Comparison of ENCODE assay signal across 14 cellular contexts in genomic region chr18:36315736-36316135, GRCh38. TPM values are rescaled to one million over a fixed set of nuclear protein-coding genes. Genes with fewer than 3 reads are reported as not detected.
A peak's percentile ranks its signal among the peaks of the same experiment; 100 is the strongest.
DNase-seq lines count a peak whose midpoint lies in the region; ATAC-seq, FAIRE-seq and TF ChIP-seq lines count a peak whose summit lies in the region.
"Had no signal": no experiment of that assay in that cellular context is flagged by ENCODE, and none has a peak within 500 bp of the region (broad histone marks: within the 10 kb centered on the region; RNA-seq: fewer than 3 reads in every experiment).

No MANE protein-coding gene starts in this region.

- WGBS in IMR-90 (ENCODE audit: extremely low coverage in 2 of 2, insufficient read length in 1 of 2), 2 experiments = 79% methylated on average over 3 of the region's 10 CpGs; no CpG with 5 or more reads in 1 of the 2 experiments

- peaks cover 11% of the 10 kb centered on the region for H3K4me1 ChIP-seq in IMR-90 (ENCODE audit: control insufficient read depth, insufficient read depth, low read length)
- H3K4me1 ChIP-seq in astrocyte (ENCODE audit: insufficient read depth, low read length) = peaks cover 39% of the 10 kb centered on the region

- POLR2A ChIA-PET in IMR-90 (lab: Charles Lee; ENCODE audit: unreplicated experiment) = no interaction called here

- CTCF ChIA-PET in IMR-90 (lab: Yijun Ruan, JAX) = interaction anchor here (0.6 to 1.0 kb wide), 4 partner anchors 18 to 336 kb away, joined by 3 to 6 read pairs (median 3); no protein-coding TSS in a partner anchor

- intact Hi-C loops in IMR-90 (cut with micrococcal nuclease) (no loop called here), left ventricle myocardium superior (cut with micrococcal nuclease) (no loop called here)

- H2BK120ac ChIP-seq in IMR-90 (ENCODE audit: low read depth, low read length) = peak overlapping the region; percentile 56; the same call in 1 of the 2 replicates

- H2AFZ ChIP-seq in IMR-90 (replicated peaks; ENCODE audit: low read length, poor library complexity) (no peak overlapping the region), astrocyte (ENCODE audit: low read depth, low read length) (peak overlapping the region; percentile 63)

- H3K79me2 ChIP-seq in astrocyte (ENCODE audit: insufficient read depth, low read length) = peaks cover 21% of the 10 kb centered on the region

- H3K56ac ChIP-seq in IMR-90 (ENCODE audit: extremely low read depth, insufficient read depth, low read length) = no peak overlapping the region

- no peak overlapping the region; the same call in 1 of the 2 replicates for H3K27ac ChIP-seq in IMR-90 (ENCODE audit: insufficient read depth, low read length)
- H3K27ac ChIP-seq in astrocyte (ENCODE audit: low read depth, low read length) = peak overlapping the region; percentile 82

- H4K8ac ChIP-seq in IMR-90 (ENCODE audit: low read depth in 2 of 2, low read length in 2 of 2) = peak overlapping the region; percentile 24 to 64; a peak in 3 of 4 replicates

- no peak overlapping the region for H4K91ac ChIP-seq in IMR-90 (ENCODE audit: insufficient read depth, low read depth, low read length)

- H3K4me1 Mint-ChIP-seq in astrocyte (ENCODE audit: low read depth, unreplicated experiment) = peaks cover 37% of the 10 kb centered on the region
- no peaks in the 10 kb centered on the region for H3K4me1 Mint-ChIP-seq in stimulated activated memory B cell treated with anti-CD40 and anti-IgM and Interleukin-4, amounts not matched to agents 10 μg/mL and 1 μg/mL and 100 μg/mL, for 72 hours

- peaks cover 13 to 38% of the 10 kb centered on the region in 2 experiments; a peak in 3 of 4 replicates for H3K79me1 ChIP-seq in IMR-90 (ENCODE audit: low read depth in 1 of 2, low read length in 2 of 2)

- H2BK15ac ChIP-seq in IMR-90 (ENCODE audit: low read depth, low read length) = no peak overlapping the region

- ATAC-seq in IMR-90 (ENCODE audit: low read depth) (peak; percentile 72), left ventricle myocardium superior (peak; percentile 86)
- ATAC-seq in stimulated activated memory B cell treated with anti-CD40 and anti-IgM and Interleukin-4, amounts not matched to agents 10 μg/mL and 1 μg/mL and 100 μg/mL, for 72 hours = no peak
- ATAC-seq: K562 had no signal

- H2BK5ac ChIP-seq in IMR-90 (ENCODE audit: low read depth, low read length, poor library complexity, severe bottlenecking) = peak overlapping the region; percentile 64

- H3K27me3 ChIP-seq in IMR-90 (ENCODE audit: control insufficient read depth, insufficient read depth, low read length) (no peaks in the 10 kb centered on the region), astrocyte (ENCODE audit: insufficient read depth, low read length) (no peaks in the 10 kb centered on the region)
- H3K27me3 ChIP-seq: esophagus muscularis mucosa had no signal

- H3K4me3 ChIP-seq in IMR-90 (ENCODE audit: insufficient read depth, low read depth, low read length) (no peak overlapping the region), astrocyte (ENCODE audit: insufficient read depth, low read depth, low read length) (no peak overlapping the region)
- H3K4me3 ChIP-seq: esophagus muscularis mucosa, K562 had no signal

- no peaks in the 10 kb centered on the region for H3K27me3 Mint-ChIP-seq in astrocyte (ENCODE audit: low read depth, unreplicated experiment)
- H3K27me3 Mint-ChIP-seq in stimulated activated memory B cell treated with anti-CD40 and anti-IgM and Interleukin-4, amounts not matched to agents 10 μg/mL and 1 μg/mL and 100 μg/mL, for 72 hours = peaks cover 46% of the 10 kb centered on the region

- TF ChIP-seq RAD21 in IMR-90 (IDR thresholded peaks at IDR 0.05; ENCODE audit: low read length) = no peak

- peak overlapping the region; percentile 22; the same call in 1 of the 2 replicates for H2AK5ac ChIP-seq in IMR-90 (ENCODE audit: low read depth, low read length)

- H3K4ac ChIP-seq in IMR-90 (ENCODE audit: low read depth, low read length) = peak overlapping the region; percentile 71

- no TSS peak for BruUV-seq in IMR-90 (replicated peaks; lab: Mats Ljungman, UMichigan)

- H2AK9ac ChIP-seq in IMR-90 (replicated peaks; ENCODE audit: low read depth, low read length, poor library complexity) = no peak overlapping the region

- H3K4me2 ChIP-seq in IMR-90 (ENCODE audit: low read depth, low read length) (no peak overlapping the region), astrocyte (ENCODE audit: low read length) (peak overlapping the region; percentile 45)

- H3K9me3 ChIP-seq in IMR-90 (ENCODE audit: control insufficient read depth, insufficient read depth, low read length) (no peaks in the 10 kb centered on the region), astrocyte (ENCODE audit: insufficient read depth, low read depth, low read length) (no peaks in the 10 kb centered on the region)

- FAIRE-seq in astrocyte (lab: Jason Lieb, UNC) = no peak
- FAIRE-seq: G401.6, K562 had no signal

- peaks cover 18% of the 10 kb centered on the region for H3K9me3 Mint-ChIP-seq in astrocyte (ENCODE audit: unreplicated experiment)
- H3K9me3 Mint-ChIP-seq in stimulated activated memory B cell treated with anti-CD40 and anti-IgM and Interleukin-4, amounts not matched to agents 10 μg/mL and 1 μg/mL and 100 μg/mL, for 72 hours = peaks cover 16% of the 10 kb centered on the region

- H4K20me1 ChIP-seq in IMR-90 (ENCODE audit: insufficient read depth, low read length) (no peaks in the 10 kb centered on the region), astrocyte (ENCODE audit: insufficient read depth, low read length) (no peaks in the 10 kb centered on the region)

- DNase-seq in A172 (ENCODE audit: low spot score) = peak; percentile 67
- peak; percentile 63 for DNase-seq in IMR-90
- peak; percentile 80 for DNase-seq in astrocyte (ENCODE audit: low read depth)
- DNase-seq in left ventricle myocardium superior = peak; percentile 50
- no peak for DNase-seq in effector CD4-positive, alpha-beta T cell
- no peak for DNase-seq in stimulated activated CD4-positive, alpha-beta T cell treated with anti-CD3 and anti-CD28 coated beads, Interleukin-4, amount 100 ng/mL, for 1 hour
- no peak for DNase-seq in stimulated activated naive CD4-positive, alpha-beta T cell treated with Interleukin-2 at 50 U/mL for 16 hours (lab: John Stamatoyannopoulos, UW)
- DNase-seq: anterior cingulate cortex, islet precursor cell, NCI-H2029 had no signal

- H4K5ac ChIP-seq in IMR-90 (ENCODE audit: low read depth, low read length) = peak overlapping the region; percentile 37; the same call in 1 of the 2 replicates

- TF ChIP-seq POLR2A in IMR-90 (IDR thresholded peaks at IDR 0.05; ENCODE audit: low read depth, low read length) = no peak

- dilution Hi-C loops in IMR-90 (cut with HindIII; ENCODE audit: low sequenced_read_pairs, unreplicated experiment) = no loop called here

- peaks cover 13% of the 10 kb centered on the region for H3K9me1 ChIP-seq in IMR-90 (ENCODE audit: insufficient read depth, low read length)

- H3K9ac ChIP-seq in IMR-90 (ENCODE audit: low read depth, low read length) (no peak overlapping the region), astrocyte (ENCODE audit: low read length) (peak overlapping the region; percentile 73)

- no peak overlapping the region for H3K23ac ChIP-seq in IMR-90 (ENCODE audit: low read depth, low read length)

- H3K18ac ChIP-seq in IMR-90 (ENCODE audit: low read depth, low read length) = 0 out of 2 replicates have a peak overlapping the region, but pooled peaks have one; percentile 14

- TF ChIP-seq CTCF in IMR-90 (conservative IDR thresholded peaks at IDR 0.05; ENCODE audit: low read depth, low read length) (no peak), astrocyte (IDR thresholded peaks at IDR 0.05; ENCODE audit: insufficient read depth, low read depth, low read length) (no peak)

- no peaks in the 10 kb centered on the region for H3K36me3 ChIP-seq in IMR-90 (ENCODE audit: control insufficient read depth, insufficient read depth, low read length)
- H3K36me3 ChIP-seq in astrocyte (ENCODE audit: insufficient read depth, low read length) = no peaks in the 10 kb centered on the region
- H3K36me3 ChIP-seq: esophagus muscularis mucosa had no signal

- H3K14ac ChIP-seq in IMR-90 (replicated peaks; ENCODE audit: low read depth, low read length) = no peak overlapping the region; the same call in 1 of the 2 replicates

- peak overlapping the region; percentile 92 for H3K27ac Mint-ChIP-seq in astrocyte (ENCODE audit: unreplicated experiment)
- H3K27ac Mint-ChIP-seq in stimulated activated memory B cell treated with anti-CD40 and anti-IgM and Interleukin-4, amounts not matched to agents 10 μg/mL and 1 μg/mL and 100 μg/mL, for 72 hours = no peak overlapping the region

- H3K4me3 Mint-ChIP-seq in astrocyte (ENCODE audit: unreplicated experiment) = no peak overlapping the region
- no peak overlapping the region for H3K4me3 Mint-ChIP-seq in stimulated activated memory B cell treated with anti-CD40 and anti-IgM and Interleukin-4, amounts not matched to agents 10 μg/mL and 1 μg/mL and 100 μg/mL, for 72 hours

- peaks cover 2% of the 10 kb centered on the region for H3K36me3 Mint-ChIP-seq in astrocyte (ENCODE audit: low read depth, unreplicated experiment)
- peaks cover 13% of the 10 kb centered on the region for H3K36me3 Mint-ChIP-seq in stimulated activated memory B cell treated with anti-CD40 and anti-IgM and Interleukin-4, amounts not matched to agents 10 μg/mL and 1 μg/mL and 100 μg/mL, for 72 hours

- H2BK20ac ChIP-seq in IMR-90 (ENCODE audit: low read depth, low read length) = no peak overlapping the region

- in situ Hi-C loops in IMR-90 (cut with MboI; ENCODE audit: low sequenced_read_pairs) = no loop called here

TF ChIP-seq in IMR-90, 13 proteins besides CTCF, POLR2A, EP300 and RAD21:
- TF ChIP-seq MAZ (IDR thresholded peaks at IDR 0.05; ENCODE audit: borderline replicate concordance, low read depth, low read length) = 0 out of 2 replicates have a peak, but pooled peaks have one; percentile 46
- no peak for TF ChIP-seq FOS (IDR thresholded peaks at IDR 0.05; ENCODE audit: low read depth, low read length)
TF ChIP-seq in IMR-90: peak in this region for 1.

RNA-seq across cellular contexts. Expression of gene FHOD3, which starts 18.2 kb away (rescaled TPM):
- total RNA-seq in A172 (2014; rRNA removed; shearing (Covaris generic)) = 13.0 and 19.3 TPM in 2 replicates
- total RNA-seq in IMR-90 (2012; rRNA removed) = 16.0 and 16.7 TPM in 2 replicates
- polyA plus RNA-seq in IMR-90 (2012; rRNA removed) = 12.5 and 14.6 TPM in 2 replicates
- polyA plus RNA-seq in IMR-90 (2012; cell fraction: cytosol; rRNA removed) = 12.4 and 13.2 TPM in 2 replicates
- polyA plus RNA-seq in IMR-90 (2012; cell fraction: nucleus; rRNA removed; ENCODE audit: low replicate concordance) = 11.6 and 25.1 TPM in 2 replicates
- 5.9 and 6.1 TPM in 2 replicates for total RNA-seq in astrocyte
- total RNA-seq in left ventricle myocardium superior = 347 TPM
- polyA plus RNA-seq: K562 had no signal

Comparison
In these comparisons a context has a peak if more than half of its experiments do, and no peak if none do; other contexts are left out.
1. DNase-seq: peak in A172 (single experiment), IMR-90 (single experiment), astrocyte (single experiment) and left ventricle myocardium superior (single experiment); none in effector CD4-positive, alpha-beta T cell (single experiment), stimulated activated CD4-positive, alpha-beta T cell treated with anti-CD3 and anti-CD28 coated beads, Interleukin-4, amount 100 ng/mL, for 1 hour (single experiment) and stimulated activated naive CD4-positive, alpha-beta T cell treated with Interleukin-2 at 50 U/mL for 16 hours (single experiment).
2. RNA of gene FHOD3, which starts 18.2 kb away (total RNA-seq): 347 TPM in left ventricle myocardium superior (single experiment); 16.0 to 16.7 TPM in IMR-90, 13.0 to 19.3 TPM in A172 and 5.9 to 6.1 TPM in astrocyte; every median in the first group is over 10 times any median in the second.